5 cellular contexts compared by ENCODE assay signal in the genomic region with DNA sequence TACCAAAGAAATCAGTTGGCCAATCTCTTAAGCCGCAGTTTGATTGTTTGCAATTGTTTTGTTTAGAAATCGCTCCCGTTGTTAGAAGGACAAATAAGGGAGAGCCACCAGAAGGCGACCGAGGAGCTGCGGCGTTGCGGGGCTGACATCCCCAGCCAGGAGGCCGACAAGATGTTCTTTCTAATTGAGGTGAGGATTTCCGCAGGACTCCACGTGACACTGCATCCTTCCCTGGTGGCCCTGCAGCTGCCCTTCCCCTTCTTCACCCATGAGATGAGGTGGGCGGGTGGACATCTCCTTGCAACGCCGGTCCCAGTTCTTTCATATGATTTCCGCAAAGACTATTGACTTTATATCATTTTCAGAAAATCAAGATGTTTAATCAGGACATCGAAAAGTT.
"Had no signal": no experiment of that assay in that cellular context is flagged by ENCODE, and none has a peak within 500 bp of the region (broad histone marks: within the 10 kb centered on the region; RNA-seq: fewer than 3 reads in every experiment).

No MANE protein-coding gene starts in this region.

- ATAC-seq: GM23338, K562 had no signal

- H3K27ac Mint-ChIP-seq: GM23338 had no signal

- H3K4me2 ChIP-seq: GM23338 had no signal

- H3K4me3 Mint-ChIP-seq: GM23338 had no signal

- DNase-seq: H7, HCEC 1CT, IMR-90 had no signal

- H2AFZ ChIP-seq: GM23338 had no signal

- H3K4me3 ChIP-seq: GM23338, K562 had no signal

- H3K9me3 Mint-ChIP-seq: GM23338 had no signal
